Comparison of ENCODE assay signal across 22 cellular contexts in genomic region chr3:81592101-81592500, GRCh38.
A peak's percentile ranks its signal among the peaks of the same experiment; 100 is the strongest.
DNase-seq lines count a peak whose midpoint lies in the region; ATAC-seq, FAIRE-seq and TF ChIP-seq lines count a peak whose summit lies in the region.
"Had no signal": no experiment of that assay in that cellular context is flagged by ENCODE, and none has a peak within 500 bp of the region (broad histone marks: within the 10 kb centered on the region; RNA-seq: fewer than 3 reads in every experiment).

No MANE protein-coding gene starts in this region.

- H3K4me3 ChIP-seq in A549, result no peak overlapping the region
- H3K4me3 ChIP-seq in astrocyte of the spinal cord (ENCODE audit: low read depth, low read length), result no peak overlapping the region
- H3K4me3 ChIP-seq in fibroblast of villous mesenchyme (ENCODE audit: low read depth, low read length), result no peak overlapping the region
- H3K4me3 ChIP-seq in HepG2 (replicated peaks in 1 of 3; ENCODE audit: insufficient read depth in 1 of 3, low read depth in 2 of 3, low read length in 3 of 3), result no peak overlapping the region
- H3K4me3 ChIP-seq: ovary had no signal

- H3K4me1 ChIP-seq in A549 (peaks cover 10% of the 10 kb centered on the region), HepG2 (ENCODE audit: insufficient read depth, low read length) (no peaks in the 10 kb centered on the region)

- TF ChIP-seq EP300 in A549 (IDR thresholded peaks at IDR 0.05) (no peak), HepG2 (IDR thresholded peaks at IDR 0.05; ENCODE audit: low read depth in 2 of 2, low read length in 2 of 2) (no peak), HepG2 (CRISPR knock-in tag; IDR thresholded peaks at IDR 0.05; ENCODE audit: borderline replicate concordance) (no peak)

- 0 out of 6 replicates have a peak, but pooled peaks of 1 of the 2 experiments have one; percentile 39 for ATAC-seq in A549
- no peak for ATAC-seq in HG03571 (IDR thresholded peaks at IDR 0.05; ENCODE audit: unreplicated experiment)
- no peak for ATAC-seq in HepG2
- ATAC-seq in GM19397 (IDR thresholded peaks at IDR 0.05; ENCODE audit: unreplicated experiment), result no peak
- ATAC-seq: CD8-positive, alpha-beta T cell; Right ventricle myocardium inferior; sciatic nerve; stimulated activated naive B cell treated with anti-CD40 and anti-IgM and Interleukin-4, amounts not matched to agents 10 μg/mL and 1 μg/mL and 100 μg/mL, for 72 hours had no signal

- H3K4me2 ChIP-seq in A549 (peak overlapping the region; percentile 16; the same call in 2 of the 3 replicates), HepG2 (ENCODE audit: low read depth, low read length) (no peak overlapping the region)
- H3K4me2 ChIP-seq: KMS-11 had no signal

- CTCF ChIA-PET in A549 (lab: Yijun Ruan, JAX), result interaction anchor here (1.6 kb wide), 1 partner anchor 10 kb away, joined by 4 read pairs; no protein-coding TSS in a partner anchor
- CTCF ChIA-PET in HepG2 (lab: Yijun Ruan, JAX; ENCODE audit: low intra/inter-chr PET ratio, low total read pairs), result no interaction called here

- no peak for TF ChIP-seq RAD21 in A549 (conservative IDR thresholded peaks at IDR 0.05 in 1 of 2, IDR thresholded peaks at IDR 0.05 in 1 of 2)
- no peak for TF ChIP-seq RAD21 in HepG2 (CRISPR knock-in tag; IDR thresholded peaks at IDR 0.05)

- no peaks in the 10 kb centered on the region for H3K27me3 ChIP-seq in HepG2 (ENCODE audit: control insufficient read depth in 1 of 2, insufficient read depth in 2 of 2, low read length in 2 of 2)
- H3K27me3 ChIP-seq: ovary had no signal

- H3K9me3 ChIP-seq in A549, result no peaks in the 10 kb centered on the region
- no peaks in the 10 kb centered on the region for H3K9me3 ChIP-seq in HepG2 (ENCODE audit: low read length)
- H3K9me3 ChIP-seq: ovary had no signal

- TF ChIP-seq POLR2A in A549 (IDR thresholded peaks at IDR 0.05; ENCODE audit: low read length) (no peak), H54 (IDR thresholded peaks at IDR 0.05; ENCODE audit: low read depth, low read length) (no peak), HepG2 (IDR thresholded peaks at IDR 0.05; ENCODE audit: insufficient read depth in 1 of 2, low read depth in 2 of 2, low read length in 2 of 2) (no peak)

- in situ Hi-C loops in astrocyte of the spinal cord (cut with HindIII; ENCODE audit: low sequenced_read_pairs) (no loop called here), HepG2 (cut with HindIII; ENCODE audit: extremely low pct_ligation_motif_present, low pct_unique_long_range_greater_than_20kb) (no loop called here)

- no peaks in the 10 kb centered on the region for H3K79me2 ChIP-seq in HepG2 (ENCODE audit: insufficient read depth, low read length)

- POLR2A ChIA-PET in A549 (lab: Yijun Ruan, JAX) (no interaction called here), HepG2 (lab: Yijun Ruan, JAX) (no interaction called here)

- H3K27ac ChIP-seq in A549 (no peak overlapping the region), HepG2 (ENCODE audit: extremely low read length, insufficient read depth, low read length) (no peak overlapping the region)
- H3K27ac ChIP-seq: KMS-11, ovary had no signal

- no peak for FAIRE-seq in A549 (lab: Jason Lieb, UNC)
- FAIRE-seq in H54 (lab: Jason Lieb, UNC), result peak; percentile 15
- FAIRE-seq in HepG2 (lab: Jason Lieb, UNC), result no peak
- FAIRE-seq: endothelial cell of umbilical vein had no signal

- TF ChIP-seq CTCF in A549 (IDR thresholded peaks at IDR 0.05), result no peak
- TF ChIP-seq CTCF in astrocyte of the spinal cord (IDR thresholded peaks at IDR 0.05; ENCODE audit: low read depth, low read length), result no peak
- TF ChIP-seq CTCF in fibroblast of villous mesenchyme (IDR thresholded peaks at IDR 0.05; ENCODE audit: insufficient read depth, low read depth, low read length), result no peak
- TF ChIP-seq CTCF in HepG2 (CRISPR knock-in tag; IDR thresholded peaks at IDR 0.05), result no peak

- no peak overlapping the region for H3K9ac ChIP-seq in HepG2 (ENCODE audit: insufficient read depth, low read depth, low read length)
- H3K9ac ChIP-seq: KMS-11 had no signal

- DNase-seq in A549 (ENCODE audit: low read depth in 1 of 2, low spot score in 1 of 2), result peak in 1 of 2 experiments; percentile 11
- no peak for DNase-seq in H54 (ENCODE audit: insufficient read length, low spot score)
- peak; percentile 49 for DNase-seq in astrocyte of the spinal cord (ENCODE audit: low read depth, low spot score)
- DNase-seq in fibroblast of villous mesenchyme (ENCODE audit: low read depth), result peak; percentile 31
- no peak for DNase-seq in HepG2 (ENCODE audit: low spot score)
- DNase-seq in COR-L47 (lab: John Stamatoyannopoulos, UW), result no peak
- DNase-seq: activated CD4-positive, alpha-beta T cell treated with anti-CD3 and anti-CD28 coated beads for 48 hours; activated effector memory CD4-positive, alpha-beta T cell treated with anti-CD3 and anti-CD28 coated beads, Interleukin-2, amount 50 U/mL, for 16 hours; amygdala; CD8-positive, alpha-beta T cell; DMS53; NCI-H1105; NCI-H2081 treated with DMSO at 0.1 percent for 48 hours; NCI-H524; ovary; stimulated activated naive B cell treated with anti-CD40 and anti-IgM and Interleukin-4, amounts not matched to agents 10 μg/mL and 1 μg/mL and 100 μg/mL, for 72 hours had no signal

- no TSS peak for BruUV-seq in HepG2 (replicated peaks; lab: Mats Ljungman, UMichigan)

- no peaks in the 10 kb centered on the region for H4K20me1 ChIP-seq in HepG2 (ENCODE audit: insufficient read depth, low read length)

- intact Hi-C loops in HepG2 (cut with micrococcal nuclease; ENCODE audit: unreplicated experiment), result no loop called here

- 93% methylated on average over 5 of the region's 5 CpGs for WGBS in A549 (ENCODE audit: missing lambda C conversion rate)
- 97% methylated on average over 5 of the region's 5 CpGs for WGBS in HepG2 (ENCODE audit: low lambda C conversion rate)

- peaks cover 0 to 6% of the 10 kb centered on the region in 2 experiments; a peak in 1 of 5 replicates for H3K36me3 ChIP-seq in HepG2 (replicated peaks in 1 of 2; ENCODE audit: control insufficient read depth in 1 of 2, insufficient read depth in 2 of 2, low read length in 2 of 2)
- H3K36me3 ChIP-seq: ovary had no signal

- no peak overlapping the region for H2AFZ ChIP-seq in HepG2 (ENCODE audit: low read length)

TF ChIP-seq in A549, 52 proteins besides CTCF, POLR2A, EP300 and RAD21 (continues in another document):
- TF ChIP-seq HOXA7 (CRISPR knock-in tag; IDR thresholded peaks at IDR 0.05) (no peak), JUNB (IDR thresholded peaks at IDR 0.05) (no peak), TFCP2L1 (CRISPR knock-in tag; IDR thresholded peaks at IDR 0.05) (no peak), FOSL2 (IDR thresholded peaks at IDR 0.05) (no peak), FOSL2 (CRISPR knock-in tag; IDR thresholded peaks at IDR 0.05) (no peak), SREBF2 (IDR thresholded peaks at IDR 0.05) (no peak), KDM1A (IDR thresholded peaks at IDR 0.05; ENCODE audit: low read depth) (no peak), KDM5A (IDR thresholded peaks at IDR 0.05) (no peak), PHF8 (IDR thresholded peaks at IDR 0.05; ENCODE audit: borderline replicate concordance, low read depth) (no peak), TP53 (CRISPR knock-in tag; IDR thresholded peaks at IDR 0.05) (no peak), POLR2AphosphoS2 (conservative IDR thresholded peaks at IDR 0.05; ENCODE audit: low read length) (no peak), NPAS2 (CRISPR knock-in tag; IDR thresholded peaks at IDR 0.05; ENCODE audit: borderline replicate concordance) (no peak), SMC3 (IDR thresholded peaks at IDR 0.05) (no peak), ZNF302 (CRISPR knock-in tag; IDR thresholded peaks at IDR 0.05) (no peak), RNF2 (IDR thresholded peaks at IDR 0.05; ENCODE audit: borderline replicate concordance, low read depth) (no peak), MAZ (IDR thresholded peaks at IDR 0.05; ENCODE audit: borderline replicate concordance, low read depth, low read length) (no peak), ZC3H11A (IDR thresholded peaks at IDR 0.05) (no peak), MYC (IDR thresholded peaks at IDR 0.05; ENCODE audit: borderline replicate concordance, low read length) (no peak), RARB (CRISPR knock-in tag; IDR thresholded peaks at IDR 0.05) (no peak)

TF ChIP-seq in HepG2, 621 proteins besides CTCF, POLR2A, EP300 and RAD21 (continues in another document):
- TF ChIP-seq ZNF225 (CRISPR knock-in tag; IDR thresholded peaks at IDR 0.05) (no peak), NR2C2 (CRISPR knock-in tag; IDR thresholded peaks at IDR 0.05; ENCODE audit: borderline replicate concordance) (no peak), TMF1 (CRISPR knock-in tag; IDR thresholded peaks at IDR 0.05; ENCODE audit: low read depth) (no peak), PRDM10 (CRISPR knock-in tag; IDR thresholded peaks at IDR 0.05; ENCODE audit: low read depth) (no peak)

Comparison
In these comparisons a context has a peak if more than half of its experiments do, and no peak if none do; other contexts are left out.
1. DNase-seq: peak in astrocyte of the spinal cord (single experiment) and fibroblast of villous mesenchyme (single experiment); none in H54 (single experiment), HepG2 (single experiment) and COR-L47 (single experiment).